ENCODE assay signal across 28 cellular contexts in genomic region chr15:95606551-95606950, GRCh38.
"Had no signal": no experiment of that assay in that cellular context is flagged by ENCODE, and none has a peak within 500 bp of the region (broad histone marks: within the 10 kb centered on the region; RNA-seq: fewer than 3 reads in every experiment).

No MANE protein-coding gene starts in this region.

- DNase-seq: activated CD4-positive, alpha-beta T cell treated with anti-CD3 and anti-CD28 coated beads for 1 hour; activated CD4-positive, alpha-beta T cell treated with anti-CD3 and anti-CD28 coated beads for 4 hours; activated CD4-positive, alpha-beta T cell treated with anti-CD3 and anti-CD28 coated beads, Interleukin-2, amount 10 ng/mL, durations not matched to agents 7 days and 5 days; activated CD4-positive, alpha-beta T cell treated with anti-CD3 and anti-CD28 coated beads, Interleukin-2, amount 50 U/mL, for 4 hours; activated CD8-positive, alpha-beta memory T cell treated with anti-CD3 and anti-CD28 coated beads for 24 hours; activated CD8-positive, alpha-beta T cell treated with anti-CD3 and anti-CD28 coated beads for 36 hours; activated effector memory CD4-positive, alpha-beta T cell treated with Interleukin-2 at 50 U/mL for 16 hours; activated gamma-delta T cell treated with Interleukin-2 at 50 U/mL for 16 hours; activated naive CD4-positive, alpha-beta T cell treated with anti-CD3 and anti-CD28 coated beads, Interleukin-2, amount 50 U/mL, for 16 hours; activated naive CD4-positive, alpha-beta T cell treated with Interleukin-2 at 50 U/mL for 16 hours; activated T-cell treated with anti-CD3 and anti-CD28 coated beads, Interleukin-2, amount 50 U/mL, for 4 hours; amniotic stem cell; anterior cingulate cortex; brain microvascular endothelial cell; cortex of kidney; dermis blood vessel endothelial cell; effector CD4-positive, alpha-beta T cell; effector memory CD8-positive, alpha-beta T cell; erythroblast; foreskin keratinocyte; gastrocnemius medialis; glutamatergic neuron; heart left ventricle; T-helper 2 cell had no signal

- H3K27ac ChIP-seq: brain microvascular endothelial cell, esophagus muscularis mucosa, foreskin keratinocyte, gastrocnemius medialis, VCaP had no signal

- FAIRE-seq: bronchial epithelial cell, colon had no signal

- H3K36me3 ChIP-seq: brain microvascular endothelial cell, esophagus muscularis mucosa, gastrocnemius medialis, heart left ventricle had no signal

- H3K4me1 ChIP-seq: foreskin keratinocyte had no signal

- H3K4me3 ChIP-seq: esophagus muscularis mucosa, gastrocnemius medialis, heart left ventricle had no signal

- H3K27me3 ChIP-seq: brain microvascular endothelial cell, esophagus muscularis mucosa, foreskin keratinocyte, gastrocnemius medialis, heart left ventricle had no signal

- H3K9me3 ChIP-seq: esophagus muscularis mucosa, gastrocnemius medialis, heart left ventricle had no signal
